ENCODE assay signal across 8 cellular contexts in genomic region chr10:21495686-21496284, GRCh38. TPM values are rescaled to one million over a fixed set of nuclear protein-coding genes. Genes with fewer than 3 reads are reported as not detected.
DNase-seq lines count a peak whose midpoint lies in the region; ATAC-seq and TF ChIP-seq lines count a peak whose summit lies in the region.

No MANE protein-coding gene starts in this region.

- intact Hi-C loops in dendritic cell treated with granulocyte-macrophage colony-stimulating factor and Interleukin-4, amounts not matched to agents 40 ng/mL and 50 ng/mL, for 4 days (cut with micrococcal nuclease): loop anchor here (2.0 to 10.0 kb wide), 6 partner anchors 37 to 759 kb away; partner anchors contain the start of gene MLLT10

- TF ChIP-seq CTCF in liver (IDR thresholded peaks at IDR 0.05; ENCODE audit: low read depth, low read length, missing input control): peak; percentile 98

- H3K36me3 ChIP-seq in liver (ENCODE audit: control insufficient read depth in 4 of 4, insufficient read depth in 3 of 4, low read depth in 1 of 4, low read length in 3 of 4): no peaks in the 10 kb centered on the region

- peak overlapping the region; percentile 81 for H3K4me3 Mint-ChIP-seq in dendritic cell treated with granulocyte-macrophage colony-stimulating factor and Interleukin-4, amounts not matched to agents 40 ng/mL and 50 ng/mL, for 4 days

- peaks cover 0 to 50% (median 33%) of the 10 kb centered on the region in 4 donors for H3K4me1 ChIP-seq in liver (ENCODE audit: control insufficient read depth in 4 of 4, insufficient read depth in 4 of 4, low read length in 3 of 4)

- peak overlapping the region; percentile 80 to 84 (median 81) for H3K4me3 ChIP-seq in liver (ENCODE audit: low read depth in 1 of 3, low read length in 3 of 3)

- H3K27ac Mint-ChIP-seq in dendritic cell treated with granulocyte-macrophage colony-stimulating factor and Interleukin-4, amounts not matched to agents 40 ng/mL and 50 ng/mL, for 4 days: no peak overlapping the region

- H3K27me3 ChIP-seq in liver (ENCODE audit: control insufficient read depth in 4 of 4, insufficient read depth in 4 of 4, low read length in 3 of 4): no peaks in the 10 kb centered on the region

- peak; percentile 97 for DNase-seq in AG08396 (ENCODE audit: low spot score)
- DNase-seq in NCI-H2227 (lab: John Stamatoyannopoulos, UW; ENCODE audit: unreplicated experiment): peak; percentile 89
- DNase-seq in activated CD4-positive, alpha-beta T cell treated with anti-CD3 and anti-CD28 coated beads, Interleukin-2, amount 50 U/mL, for 1 hour: peak; percentile 86
- peak; percentile 85 for DNase-seq in stimulated activated CD4-positive, alpha-beta T cell treated with anti-CD3 and anti-CD28 coated beads, Interleukin-4, amount 100 ng/mL, for 24 hours

- TF ChIP-seq RAD21 in liver (IDR thresholded peaks at IDR 0.05): peak; percentile 82 to 90

- under 1% methylated on average over 59 of the region's 59 CpGs for WGBS in liver

- H3K9ac ChIP-seq in liver (ENCODE audit: low read depth in 1 of 2, low read length in 2 of 2): peak overlapping the region in 1 of 2 donors; percentile 61

- H3K9me3 ChIP-seq in liver (ENCODE audit: control insufficient read depth in 4 of 4, low read length in 3 of 4): no peaks in the 10 kb centered on the region

- peaks cover 30% of the 10 kb centered on the region for H3K4me1 Mint-ChIP-seq in dendritic cell treated with granulocyte-macrophage colony-stimulating factor and Interleukin-4, amounts not matched to agents 40 ng/mL and 50 ng/mL, for 4 days (ENCODE audit: low read depth)

- H3K27ac ChIP-seq in liver (ENCODE audit: low read depth in 1 of 2, low read length in 2 of 2): peak overlapping the region; percentile 73 to 87

- H3K9me3 Mint-ChIP-seq in dendritic cell treated with granulocyte-macrophage colony-stimulating factor and Interleukin-4, amounts not matched to agents 40 ng/mL and 50 ng/mL, for 4 days: no peaks in the 10 kb centered on the region

- H3K27me3 Mint-ChIP-seq in dendritic cell treated with granulocyte-macrophage colony-stimulating factor and Interleukin-4, amounts not matched to agents 40 ng/mL and 50 ng/mL, for 4 days: peaks cover 75% of the 10 kb centered on the region

- no peaks in the 10 kb centered on the region for H3K36me3 Mint-ChIP-seq in dendritic cell treated with granulocyte-macrophage colony-stimulating factor and Interleukin-4, amounts not matched to agents 40 ng/mL and 50 ng/mL, for 4 days (ENCODE audit: low read depth)

- ATAC-seq in GM18520 (IDR thresholded peaks at IDR 0.05; ENCODE audit: unreplicated experiment) (peak; percentile 74), HG03045 (IDR thresholded peaks at IDR 0.05; ENCODE audit: unreplicated experiment) (peak; percentile 70)

TF ChIP-seq in liver, 16 proteins besides CTCF, POLR2A, EP300 and RAD21:
- TF ChIP-seq HNF4G (IDR thresholded peaks at IDR 0.05) (peak; percentile 78), YY1 (IDR thresholded peaks at IDR 0.05) (peak; percentile 43), RXRA (IDR thresholded peaks at IDR 0.05) (no peak), HNF4A (conservative IDR thresholded peaks at IDR 0.05) (peak; percentile 79), GABPA (IDR thresholded peaks at IDR 0.05 in 1 of 2, conservative IDR thresholded peaks at IDR 0.05 in 1 of 2) (no peak), NR2F2 (IDR thresholded peaks at IDR 0.05) (no peak), FOXA1 (IDR thresholded peaks at IDR 0.05) (no peak), EGR1 (IDR thresholded peaks at IDR 0.05; ENCODE audit: low read depth in 2 of 2) (no peak), JUND (IDR thresholded peaks at IDR 0.05) (no peak), SP1 (IDR thresholded peaks at IDR 0.05) (peak; percentile 43), MAX (IDR thresholded peaks at IDR 0.05) (no peak), FOXA2 (IDR thresholded peaks at IDR 0.05) (no peak), TAF1 (conservative IDR thresholded peaks at IDR 0.05) (peak; percentile 77)
- TF ChIP-seq, protein P1, sequence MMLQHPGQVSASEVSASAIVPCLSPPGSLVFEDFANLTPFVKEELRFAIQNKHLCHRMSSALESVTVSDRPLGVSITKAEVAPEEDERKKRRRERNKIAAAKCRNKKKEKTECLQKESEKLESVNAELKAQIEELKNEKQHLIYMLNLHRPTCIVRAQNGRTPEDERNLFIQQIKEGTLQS (IDR thresholded peaks at IDR 0.05): no peak
- TF ChIP-seq, protein P2, sequence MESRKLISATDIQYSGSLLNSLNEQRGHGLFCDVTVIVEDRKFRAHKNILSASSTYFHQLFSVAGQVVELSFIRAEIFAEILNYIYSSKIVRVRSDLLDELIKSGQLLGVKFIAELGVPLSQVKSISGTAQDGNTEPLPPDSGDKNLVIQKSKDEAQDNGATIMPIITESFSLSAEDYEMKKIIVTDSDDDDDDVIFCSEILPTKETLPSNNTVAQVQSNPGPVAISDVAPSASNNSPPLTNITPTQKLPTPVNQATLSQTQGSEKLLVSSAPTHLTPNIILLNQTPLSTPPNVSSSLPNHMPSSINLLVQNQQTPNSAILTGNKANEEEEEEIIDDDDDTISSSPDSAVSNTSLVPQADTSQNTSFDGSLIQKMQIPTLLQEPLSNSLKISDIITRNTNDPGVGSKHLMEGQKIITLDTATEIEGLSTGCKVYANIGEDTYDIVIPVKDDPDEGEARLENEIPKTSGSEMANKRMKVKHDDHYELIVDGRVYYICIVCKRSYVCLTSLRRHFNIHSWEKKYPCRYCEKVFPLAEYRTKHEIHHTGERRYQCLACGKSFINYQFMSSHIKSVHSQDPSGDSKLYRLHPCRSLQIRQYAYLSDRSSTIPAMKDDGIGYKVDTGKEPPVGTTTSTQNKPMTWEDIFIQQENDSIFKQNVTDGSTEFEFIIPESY (IDR thresholded peaks at IDR 0.05): no peak
- TF ChIP-seq, protein P3, sequence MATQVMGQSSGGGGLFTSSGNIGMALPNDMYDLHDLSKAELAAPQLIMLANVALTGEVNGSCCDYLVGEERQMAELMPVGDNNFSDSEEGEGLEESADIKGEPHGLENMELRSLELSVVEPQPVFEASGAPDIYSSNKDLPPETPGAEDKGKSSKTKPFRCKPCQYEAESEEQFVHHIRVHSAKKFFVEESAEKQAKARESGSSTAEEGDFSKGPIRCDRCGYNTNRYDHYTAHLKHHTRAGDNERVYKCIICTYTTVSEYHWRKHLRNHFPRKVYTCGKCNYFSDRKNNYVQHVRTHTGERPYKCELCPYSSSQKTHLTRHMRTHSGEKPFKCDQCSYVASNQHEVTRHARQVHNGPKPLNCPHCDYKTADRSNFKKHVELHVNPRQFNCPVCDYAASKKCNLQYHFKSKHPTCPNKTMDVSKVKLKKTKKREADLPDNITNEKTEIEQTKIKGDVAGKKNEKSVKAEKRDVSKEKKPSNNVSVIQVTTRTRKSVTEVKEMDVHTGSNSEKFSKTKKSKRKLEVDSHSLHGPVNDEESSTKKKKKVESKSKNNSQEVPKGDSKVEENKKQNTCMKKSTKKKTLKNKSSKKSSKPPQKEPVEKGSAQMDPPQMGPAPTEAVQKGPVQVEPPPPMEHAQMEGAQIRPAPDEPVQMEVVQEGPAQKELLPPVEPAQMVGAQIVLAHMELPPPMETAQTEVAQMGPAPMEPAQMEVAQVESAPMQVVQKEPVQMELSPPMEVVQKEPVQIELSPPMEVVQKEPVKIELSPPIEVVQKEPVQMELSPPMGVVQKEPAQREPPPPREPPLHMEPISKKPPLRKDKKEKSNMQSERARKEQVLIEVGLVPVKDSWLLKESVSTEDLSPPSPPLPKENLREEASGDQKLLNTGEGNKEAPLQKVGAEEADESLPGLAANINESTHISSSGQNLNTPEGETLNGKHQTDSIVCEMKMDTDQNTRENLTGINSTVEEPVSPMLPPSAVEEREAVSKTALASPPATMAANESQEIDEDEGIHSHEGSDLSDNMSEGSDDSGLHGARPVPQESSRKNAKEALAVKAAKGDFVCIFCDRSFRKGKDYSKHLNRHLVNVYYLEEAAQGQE (IDR thresholded peaks at IDR 0.05): peak; percentile 22

RNA-seq across cellular contexts. Expression of gene SKIDA1, which starts 29.7 kb away (rescaled TPM):
- total RNA-seq in liver: 1 to 10 TPM; 2.3 to 2.6 TPM
- polyA plus RNA-seq in liver: under 1 TPM; 0.63 to 0.84 TPM

RNA-seq across cellular contexts. Expression of gene MLLT10, which starts 38.2 kb away (rescaled TPM):
- 10 to 100 TPM; 31.4 to 47.4 TPM for total RNA-seq in liver
- polyA plus RNA-seq in liver: 10 to 100 TPM; 11.9 to 13.9 TPM

Comparison
In these comparisons a context has a peak if more than half of its experiments do, and no peak if none do; other contexts are left out.
1. Peak in every context shown above with its lines: DNase-seq, ATAC-seq, H3K4me3 ChIP-seq and H3K27ac ChIP-seq.